ENCODE assay signal across 15 cellular contexts in genomic region chr13:85597790-85598500, GRCh38.
"Had no signal": no experiment of that assay in that cellular context is flagged by ENCODE, and none has a peak within 500 bp of the region (broad histone marks: within the 10 kb centered on the region; RNA-seq: fewer than 3 reads in every experiment).

No MANE protein-coding gene starts in this region.

- H3K4me3 ChIP-seq: heart right ventricle, left ventricle myocardium inferior, psoas muscle, thoracic aorta had no signal

- DNase-seq: activated CD4-positive, alpha-beta memory T cell treated with anti-CD3 and anti-CD28 coated beads, Interleukin-2, amount 10 ng/mL, durations not matched to agents 7 days and 5 days; activated CD4-positive, alpha-beta T cell treated with anti-CD3 and anti-CD28 coated beads for 36 hours; activated naive CD4-positive, alpha-beta T cell treated with Interleukin-2 at 50 U/mL for 16 hours; activated T-cell treated with anti-CD3 and anti-CD28 coated beads, Interleukin-2, amount 50 U/mL, for 72 hours; effector memory CD4-positive, alpha-beta T cell; heart right ventricle; kidney; left ventricle myocardium inferior; mesenchymal stem cell; psoas muscle; stimulated activated CD4-positive, alpha-beta T cell treated with anti-CD3 and anti-CD28 coated beads, Interleukin-4, amount 100 ng/mL, for 1 hour; SW 1271; WERI-Rb-1 had no signal

- FAIRE-seq: frontal cortex, kidney had no signal
